8 cellular contexts compared by ENCODE assay signal in the genomic region with DNA sequence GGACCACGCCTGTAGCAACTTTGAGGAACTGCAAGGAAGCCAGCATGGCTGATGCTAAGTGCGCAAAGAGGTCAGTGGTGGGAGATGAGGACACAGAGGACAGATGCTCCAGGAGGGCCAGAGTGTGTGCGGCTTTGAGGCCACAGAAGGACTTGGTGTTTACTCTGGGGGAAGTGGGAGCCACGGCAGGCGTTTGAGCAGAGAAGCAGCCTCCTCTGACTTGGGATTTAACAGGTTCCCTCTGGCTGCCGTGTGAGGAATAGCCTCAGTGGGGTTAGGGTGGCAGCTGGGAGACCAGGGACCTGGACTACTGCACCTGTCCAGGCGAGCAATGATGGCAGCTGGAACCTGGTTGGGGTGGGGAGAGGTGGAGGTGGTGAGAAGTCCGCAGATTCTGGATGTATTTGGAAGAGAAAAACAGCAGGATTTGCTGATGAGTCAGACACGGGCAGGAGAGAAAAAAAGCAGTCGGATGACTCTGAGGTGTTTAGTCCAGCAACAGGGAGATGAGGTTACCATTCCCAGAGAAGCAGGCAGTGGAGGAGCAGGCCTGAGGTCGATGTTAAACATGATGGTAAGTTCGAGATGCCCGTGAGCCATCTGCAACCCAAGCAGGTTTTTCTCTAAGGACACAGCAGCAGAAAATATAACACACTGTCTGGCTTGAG.
DNase-seq lines count a peak whose midpoint lies in the region; ATAC-seq, FAIRE-seq and TF ChIP-seq lines count a peak whose summit lies in the region.

No MANE protein-coding gene starts in this region.

- H3K9ac ChIP-seq in Loucy (ENCODE audit: low read depth, low read length, poor library complexity, severe bottlenecking): no peak overlapping the region
- H3K9ac ChIP-seq in HepG2 (ENCODE audit: insufficient read depth, low read depth, low read length): no peak overlapping the region
- no peak overlapping the region for H3K9ac ChIP-seq in MM.1S (ENCODE audit: low read length)

- TF ChIP-seq EP300 in HepG2 (IDR thresholded peaks at IDR 0.05; ENCODE audit: low read depth in 2 of 2, low read length in 2 of 2) (no peak), HepG2 (CRISPR knock-in tag; IDR thresholded peaks at IDR 0.05; ENCODE audit: borderline replicate concordance) (no peak)

- no peak overlapping the region for H3K4me3 ChIP-seq in Loucy (ENCODE audit: low read length, poor library complexity, severe bottlenecking)
- no peak overlapping the region for H3K4me3 ChIP-seq in HepG2 (replicated peaks in 1 of 3; ENCODE audit: insufficient read depth in 1 of 3, low read depth in 2 of 3, low read length in 3 of 3)
- H3K4me3 ChIP-seq in H7 (ENCODE audit: insufficient read depth, low read depth, low read length): no peak overlapping the region
- no peak overlapping the region for H3K4me3 ChIP-seq in MM.1S (ENCODE audit: low read length)

- no peak for TF ChIP-seq POLR2A in HepG2 (IDR thresholded peaks at IDR 0.05; ENCODE audit: insufficient read depth in 1 of 2, low read depth in 2 of 2, low read length in 2 of 2)

- H4K20me1 ChIP-seq in Loucy (ENCODE audit: insufficient read depth, low read length, poor library complexity, severe bottlenecking) (no peaks in the 10 kb centered on the region), HepG2 (ENCODE audit: insufficient read depth, low read length) (no peaks in the 10 kb centered on the region), MM.1S (ENCODE audit: insufficient read depth, low read length) (no peaks in the 10 kb centered on the region)

- H3F3A ChIP-seq in Loucy (ENCODE audit: low read depth) (no peaks in the 10 kb centered on the region), MM.1S (ENCODE audit: insufficient read depth, low read length) (no peaks in the 10 kb centered on the region)

- H3K9me2 ChIP-seq in Loucy (replicated peaks; ENCODE audit: low read depth, low read length) (no peaks in the 10 kb centered on the region), MM.1S (replicated peaks; ENCODE audit: insufficient read depth, low read length) (no peaks in the 10 kb centered on the region)

- BruUV-seq in HepG2 (replicated peaks; lab: Mats Ljungman, UMichigan): no TSS peak

- TF ChIP-seq CTCF in 22Rv1 (IDR thresholded peaks at IDR 0.05): 0 out of 2 replicates have a peak, but pooled peaks have one; percentile 18
- TF ChIP-seq CTCF in Loucy (conservative IDR thresholded peaks at IDR 0.05; ENCODE audit: low read length): peak; percentile 17; the same call in 1 of the 2 replicates
- 0 out of 2 replicates have a peak, but pooled peaks have one; percentile 20 for TF ChIP-seq CTCF in HepG2 (CRISPR knock-in tag; IDR thresholded peaks at IDR 0.05)
- TF ChIP-seq CTCF in MM.1S (IDR thresholded peaks at IDR 0.05; ENCODE audit: low read length): no peak

- H3K4me2 ChIP-seq in Loucy (ENCODE audit: low read depth, low read length, poor library complexity, severe bottlenecking) (no peak overlapping the region), HepG2 (ENCODE audit: low read depth, low read length) (no peak overlapping the region), MM.1S (ENCODE audit: low read depth, low read length) (no peak overlapping the region)

- POLR2A ChIA-PET in HepG2 (lab: Yijun Ruan, JAX): no interaction called here

- H3K9me3 ChIP-seq in Loucy (ENCODE audit: insufficient read depth, low read depth, low read length) (no peaks in the 10 kb centered on the region), HepG2 (ENCODE audit: low read length) (no peaks in the 10 kb centered on the region), MM.1S (replicated peaks; ENCODE audit: insufficient read depth, low read length) (no peaks in the 10 kb centered on the region)

- DNase-seq in amniotic epithelial cell (ENCODE audit: low read depth) (peak; percentile 90), HepG2 (ENCODE audit: low spot score) (no peak), H7 (no peak), MM.1S (no peak), NCI-H1436 treated with DMSO at 0.1 percent for 48 hours (lab: John Stamatoyannopoulos, UW) (no peak)

- H3K4me1 ChIP-seq in Loucy (ENCODE audit: insufficient read depth, low read length, poor library complexity, severe bottlenecking) (peaks cover 5% of the 10 kb centered on the region), HepG2 (ENCODE audit: insufficient read depth, low read length) (peaks cover 12% of the 10 kb centered on the region), MM.1S (ENCODE audit: low read length) (no peaks in the 10 kb centered on the region)

- ATAC-seq in HepG2 (no peak), GM21515 (IDR thresholded peaks at IDR 0.05; ENCODE audit: unreplicated experiment) (no peak)

- TF ChIP-seq RAD21 in HepG2 (CRISPR knock-in tag; IDR thresholded peaks at IDR 0.05): no peak

- no peaks in the 10 kb centered on the region for H3K79me2 ChIP-seq in Loucy (ENCODE audit: insufficient read depth, low read length)
- no peaks in the 10 kb centered on the region for H3K79me2 ChIP-seq in HepG2 (ENCODE audit: insufficient read depth, low read length)
- H3K79me2 ChIP-seq in MM.1S (ENCODE audit: low read length): no peaks in the 10 kb centered on the region

- in situ Hi-C loops in HepG2 (cut with HindIII; ENCODE audit: extremely low pct_ligation_motif_present, low pct_unique_long_range_greater_than_20kb): no loop called here

- H3K27ac ChIP-seq in 22Rv1 (no peak overlapping the region), HepG2 (ENCODE audit: extremely low read length, insufficient read depth, low read length) (no peak overlapping the region), MM.1S (ENCODE audit: low read length) (no peak overlapping the region)

- intact Hi-C loops in HepG2 (cut with micrococcal nuclease; ENCODE audit: unreplicated experiment): no loop called here

- H3K27me3 ChIP-seq in Loucy (ENCODE audit: insufficient read depth, low read length, poor library complexity, severe bottlenecking) (no peaks in the 10 kb centered on the region), HepG2 (ENCODE audit: control insufficient read depth in 1 of 2, insufficient read depth in 2 of 2, low read length in 2 of 2) (peaks cover 3 to 48% of the 10 kb centered on the region in 2 experiments), H7 (ENCODE audit: control insufficient read depth, insufficient read depth, low read length) (no peaks in the 10 kb centered on the region), MM.1S (replicated peaks; ENCODE audit: insufficient read depth, low read length) (no peaks in the 10 kb centered on the region)

- H3K36me3 ChIP-seq in Loucy (ENCODE audit: insufficient read depth, low read length) (no peaks in the 10 kb centered on the region), HepG2 (replicated peaks in 1 of 2; ENCODE audit: control insufficient read depth in 1 of 2, insufficient read depth in 2 of 2, low read length in 2 of 2) (no peaks in the 10 kb centered on the region), H7 (replicated peaks; ENCODE audit: control insufficient read depth, insufficient read depth, low read length) (no peaks in the 10 kb centered on the region), MM.1S (replicated peaks; ENCODE audit: insufficient read depth, low read length) (no peaks in the 10 kb centered on the region)

- CTCF ChIA-PET in HepG2 (lab: Yijun Ruan, JAX; ENCODE audit: low intra/inter-chr PET ratio, low total read pairs): no interaction called here

- WGBS in HepG2 (ENCODE audit: low lambda C conversion rate): 30% methylated on average over 13 of the region's 13 CpGs

- FAIRE-seq in HepG2 (lab: Jason Lieb, UNC): no peak

- no peak overlapping the region for H2AFZ ChIP-seq in Loucy (ENCODE audit: low read length)
- H2AFZ ChIP-seq in HepG2 (ENCODE audit: low read length): no peak overlapping the region
- H2AFZ ChIP-seq in MM.1S (ENCODE audit: low read length): no peak overlapping the region

TF ChIP-seq in HepG2, 621 proteins besides CTCF, POLR2A, EP300 and RAD21:
- no peak for TF ChIP-seq ETV6 (CRISPR knock-in tag; conservative IDR thresholded peaks at IDR 0.05)
- TF ChIP-seq ZC3H4 (CRISPR knock-in tag; IDR thresholded peaks at IDR 0.05; ENCODE audit: borderline replicate concordance): no peak
- TF ChIP-seq ZFP36 (IDR thresholded peaks at IDR 0.05; ENCODE audit: borderline replicate concordance, low read depth, low read length, partially characterized antibody): peak; percentile 39
